In the genomic region with DNA sequence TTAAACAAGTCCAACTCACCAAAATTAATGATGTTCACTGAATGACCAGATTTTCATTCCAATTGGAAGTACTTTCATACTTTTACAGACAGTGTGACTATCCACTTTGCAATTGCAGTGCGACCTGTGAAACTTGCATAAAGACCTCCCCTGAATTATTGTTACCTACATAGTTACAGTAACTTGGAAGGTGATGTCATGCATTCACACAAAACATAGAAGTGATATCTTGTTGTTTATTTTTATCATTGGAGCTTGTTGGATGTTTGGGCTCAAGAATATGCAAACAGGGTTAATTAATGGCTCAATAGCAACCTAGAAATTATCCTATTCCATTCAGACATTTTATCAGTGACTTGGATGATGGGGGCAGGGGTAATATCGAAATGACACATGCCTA, we compare ENCODE assay signal across 35 cellular contexts.
"Had no signal": no experiment of that assay in that cellular context is flagged by ENCODE, and none has a peak within 500 bp of the region (broad histone marks: within the 10 kb centered on the region; RNA-seq: fewer than 3 reads in every experiment).

No MANE protein-coding gene starts in this region.

- DNase-seq: Karpas-422, Kasumi-1, MG63, MM.1S, MV-4-11, NCI-H1048, NCI-H1092 treated with DMSO at 0.1 percent for 48 hours, NCI-H1105, NCI-H1105 treated with DMSO at 0.1 percent for 48 hours, NCI-H1417, NCI-H1417 treated with DMSO at 0.1 percent for 48 hours, NCI-H1436, NCI-H1436 treated with DMSO at 0.1 percent for 48 hours, NCI-H146, NCI-H1694, NCI-H1694 treated with DMSO at 0.1 percent for 48 hours, NCI-H187, NCI-H187 treated with DMSO at 0.1 percent for 48 hours, NCI-H1930, NCI-H2029, NCI-H2029 treated with DMSO at 0.1 percent for 48 hours, NCI-H2081, NCI-H2081 treated with DMSO at 0.1 percent for 48 hours, NCI-H2107, NCI-H2171, NCI-H2171 treated with DMSO at 0.1 percent for 48 hours, NCI-H2227 treated with DMSO at 0.1 percent for 48 hours, NCI-H226, NCI-H345, NCI-H446 treated with DMSO at 0.1 percent for 48 hours, NCI-H510A, NCI-H510A treated with DMSO at 0.1 percent for 48 hours, NCI-H524, NCI-H524 treated with DMSO at 0.1 percent for 48 hours, NCI-H526 had no signal

- H3K36me3 ChIP-seq: MG63 had no signal

- H3K4me3 ChIP-seq: MG63 had no signal
